8 cellular contexts compared by ENCODE assay signal in the genomic region with DNA sequence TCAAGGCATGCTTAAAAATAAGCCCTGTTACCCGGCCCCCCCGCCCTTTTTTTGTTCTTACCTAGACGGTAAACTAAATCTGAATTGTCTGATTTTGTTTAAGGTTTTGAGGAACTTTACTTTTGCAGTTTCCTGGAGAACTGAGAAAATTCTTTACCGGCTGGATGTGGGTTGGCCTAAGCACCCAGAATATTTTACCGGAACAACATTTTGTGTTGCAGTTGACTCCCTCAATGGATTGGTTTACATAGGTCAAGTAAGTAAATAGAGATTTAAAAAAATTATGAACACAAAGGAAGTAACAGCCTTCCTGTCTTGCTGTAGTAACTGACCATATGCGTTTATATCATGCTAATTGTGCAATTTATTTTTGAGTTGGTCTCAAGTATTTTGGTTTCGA. TPM values are rescaled to one million over a fixed set of nuclear protein-coding genes. Genes with fewer than 3 reads are reported as not detected.
DNase-seq lines count a peak whose midpoint lies in the region; ATAC-seq and TF ChIP-seq lines count a peak whose summit lies in the region.

No MANE protein-coding gene starts in this region.

- no peaks in the 10 kb centered on the region for H3K9me3 ChIP-seq in IMR-90 (ENCODE audit: control insufficient read depth, insufficient read depth, low read length)
- H3K9me3 ChIP-seq in mucosa of stomach (ENCODE audit: control insufficient read depth, low read length), result no peaks in the 10 kb centered on the region

- no peak overlapping the region; the same call in 1 of the 2 replicates for H3K27ac ChIP-seq in IMR-90 (ENCODE audit: insufficient read depth, low read length)

- no peak for TF ChIP-seq CTCF in IMR-90 (conservative IDR thresholded peaks at IDR 0.05; ENCODE audit: low read depth, low read length)
- no peak for TF ChIP-seq CTCF in brain (conservative IDR thresholded peaks at IDR 0.05)

- H3K4me1 Mint-ChIP-seq in brain, result peaks cover 59% of the 10 kb centered on the region

- H3K79me1 ChIP-seq in IMR-90 (ENCODE audit: low read depth in 1 of 2, low read length in 2 of 2), result peaks cover 13 to 27% of the 10 kb centered on the region in 2 experiments

- no peak overlapping the region for H2AK5ac ChIP-seq in IMR-90 (ENCODE audit: low read depth, low read length)

- H2AK9ac ChIP-seq in IMR-90 (replicated peaks; ENCODE audit: low read depth, low read length, poor library complexity), result no peak overlapping the region

- no peaks in the 10 kb centered on the region; the same call in 1 of the 2 replicates for H3K9me1 ChIP-seq in IMR-90 (ENCODE audit: insufficient read depth, low read length)

- H3K27me3 Mint-ChIP-seq in brain, result peaks cover 19% of the 10 kb centered on the region

- no peak overlapping the region for H2BK20ac ChIP-seq in IMR-90 (ENCODE audit: low read depth, low read length)

- no peak overlapping the region for H2BK15ac ChIP-seq in IMR-90 (ENCODE audit: low read depth, low read length)

- H3K23ac ChIP-seq in IMR-90 (ENCODE audit: low read depth, low read length), result 0 out of 2 replicates have a peak overlapping the region, but pooled peaks have one; percentile 20

- TF ChIP-seq POLR2A in IMR-90 (IDR thresholded peaks at IDR 0.05; ENCODE audit: low read depth, low read length), result no peak

- H3K4me2 ChIP-seq in IMR-90 (ENCODE audit: low read depth, low read length), result peak overlapping the region; percentile 95

- in situ Hi-C loops in IMR-90 (cut with MboI; ENCODE audit: low sequenced_read_pairs), result no loop called here

- peak overlapping the region; percentile 98 for H2AFZ ChIP-seq in IMR-90 (replicated peaks; ENCODE audit: low read length, poor library complexity)

- H3K36me3 ChIP-seq in IMR-90 (ENCODE audit: control insufficient read depth, insufficient read depth, low read length) (no peaks in the 10 kb centered on the region), mucosa of stomach (ENCODE audit: control insufficient read depth, insufficient read depth, low read length) (no peaks in the 10 kb centered on the region)

- no peak overlapping the region for H3K14ac ChIP-seq in IMR-90 (replicated peaks; ENCODE audit: low read depth, low read length)

- 100% methylated on average over 1 of the region's 7 CpGs; no CpG with 5 or more reads in 1 of the 2 experiments for WGBS in IMR-90 (ENCODE audit: extremely low coverage in 2 of 2, insufficient read length in 1 of 2), 2 experiments

- dilution Hi-C loops in IMR-90 (cut with HindIII; ENCODE audit: low sequenced_read_pairs, unreplicated experiment), result no loop called here

- intact Hi-C loops in IMR-90 (cut with micrococcal nuclease), result loop anchor here (5.0 to 10.0 kb wide), 3 partner anchors 376 to 643 kb away; a partner anchor contains a TSS

- H3K27me3 ChIP-seq in IMR-90 (ENCODE audit: control insufficient read depth, insufficient read depth, low read length), result no peaks in the 10 kb centered on the region
- H3K27me3 ChIP-seq in mucosa of stomach (ENCODE audit: control insufficient read depth, insufficient read depth, low read length), result no peaks in the 10 kb centered on the region

- H3K4me3 ChIP-seq in IMR-90 (ENCODE audit: insufficient read depth, low read depth, low read length), result peak overlapping the region; percentile 85
- peak overlapping the region; percentile 100 for H3K4me3 ChIP-seq in mucosa of stomach (ENCODE audit: low read length)

- DNase-seq in AML-193 (lab: John Stamatoyannopoulos, UW) (peak; percentile 41 to 55), IMR-90 (no peak), midbrain (lab: John Stamatoyannopoulos, UW) (no peak)
- DNase-seq in stimulated activated CD4-positive, alpha-beta T cell treated with anti-CD3 and anti-CD28 coated beads, Interleukin-2, amount 100 ng/mL, for 24 hours, result no peak
- no peak for DNase-seq in activated CD4-positive, alpha-beta T cell treated with anti-CD3 and anti-CD28 coated beads for 4 hours

- H3K36me3 Mint-ChIP-seq in brain, result peaks cover 25% of the 10 kb centered on the region

- H2BK5ac ChIP-seq in IMR-90 (ENCODE audit: low read depth, low read length, poor library complexity, severe bottlenecking), result no peak overlapping the region

- H3K4ac ChIP-seq in IMR-90 (ENCODE audit: low read depth, low read length), result no peak overlapping the region

- POLR2A ChIA-PET in IMR-90 (lab: Charles Lee; ENCODE audit: unreplicated experiment), result no interaction called here

- H2BK120ac ChIP-seq in IMR-90 (ENCODE audit: low read depth, low read length), result no peak overlapping the region

- no peak for ATAC-seq in IMR-90 (ENCODE audit: low read depth)
- no peak for ATAC-seq in esophagus mucosa

- BruUV-seq in IMR-90 (replicated peaks; lab: Mats Ljungman, UMichigan), result no TSS peak

- peak overlapping the region; percentile 71; the same call in 1 of the 2 replicates for H3K9ac ChIP-seq in IMR-90 (ENCODE audit: low read depth, low read length)
- H3K9ac ChIP-seq in mucosa of stomach (ENCODE audit: low read length), result peak overlapping the region; percentile 96

- H3K56ac ChIP-seq in IMR-90 (ENCODE audit: extremely low read depth, insufficient read depth, low read length), result peak overlapping the region; percentile 55; the same call in 1 of the 2 replicates

- CTCF ChIA-PET in IMR-90 (lab: Yijun Ruan, JAX), result no interaction called here

- no peak for TF ChIP-seq RAD21 in IMR-90 (IDR thresholded peaks at IDR 0.05; ENCODE audit: low read length)

- peak overlapping the region; percentile 94 to 99 (median 97) for H3K4me3 Mint-ChIP-seq in brain

- H3K4me1 ChIP-seq in IMR-90 (ENCODE audit: control insufficient read depth, insufficient read depth, low read length) (peaks cover 2% of the 10 kb centered on the region; the same call in 1 of the 2 replicates), mucosa of stomach (ENCODE audit: control insufficient read depth, insufficient read depth, low read length) (peaks cover 8% of the 10 kb centered on the region)

- no peak overlapping the region for H4K5ac ChIP-seq in IMR-90 (ENCODE audit: low read depth, low read length)

- peaks cover 0 to 8% (median 0%) of the 10 kb centered on the region in 5 experiments for H3K9me3 Mint-ChIP-seq in brain

- H4K91ac ChIP-seq in IMR-90 (ENCODE audit: insufficient read depth, low read depth, low read length), result no peak overlapping the region

- peak overlapping the region; percentile 52 to 89 for H4K8ac ChIP-seq in IMR-90 (ENCODE audit: low read depth in 2 of 2, low read length in 2 of 2)

- H4K20me1 ChIP-seq in IMR-90 (ENCODE audit: insufficient read depth, low read length), result peaks cover 4% of the 10 kb centered on the region; the same call in 1 of the 2 replicates

- H3K18ac ChIP-seq in IMR-90 (ENCODE audit: low read depth, low read length), result no peak overlapping the region

- H3K27ac Mint-ChIP-seq in brain, result peak overlapping the region; percentile 100

TF ChIP-seq in IMR-90, 13 proteins besides CTCF, POLR2A, EP300 and RAD21:
- TF ChIP-seq MAFK (IDR thresholded peaks at IDR 0.05; ENCODE audit: low read depth, low read length), result no peak
- TF ChIP-seq, protein P1, sequence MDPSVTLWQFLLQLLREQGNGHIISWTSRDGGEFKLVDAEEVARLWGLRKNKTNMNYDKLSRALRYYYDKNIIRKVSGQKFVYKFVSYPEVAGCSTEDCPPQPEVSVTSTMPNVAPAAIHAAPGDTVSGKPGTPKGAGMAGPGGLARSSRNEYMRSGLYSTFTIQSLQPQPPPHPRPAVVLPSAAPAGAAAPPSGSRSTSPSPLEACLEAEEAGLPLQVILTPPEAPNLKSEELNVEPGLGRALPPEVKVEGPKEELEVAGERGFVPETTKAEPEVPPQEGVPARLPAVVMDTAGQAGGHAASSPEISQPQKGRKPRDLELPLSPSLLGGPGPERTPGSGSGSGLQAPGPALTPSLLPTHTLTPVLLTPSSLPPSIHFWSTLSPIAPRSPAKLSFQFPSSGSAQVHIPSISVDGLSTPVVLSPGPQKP (IDR thresholded peaks at IDR 0.05; ENCODE audit: borderline replicate concordance, low read depth, low read length), result no peak
- no peak for TF ChIP-seq NFE2L2 (IDR thresholded peaks at IDR 0.05; ENCODE audit: low read depth, low read length)
- TF ChIP-seq MXI1 (IDR thresholded peaks at IDR 0.05; ENCODE audit: borderline replicate concordance, low read depth, low read length), result no peak
- no peak for TF ChIP-seq RCOR1 (IDR thresholded peaks at IDR 0.05; ENCODE audit: insufficient replicate concordance, low read length)
- TF ChIP-seq, protein P2, sequence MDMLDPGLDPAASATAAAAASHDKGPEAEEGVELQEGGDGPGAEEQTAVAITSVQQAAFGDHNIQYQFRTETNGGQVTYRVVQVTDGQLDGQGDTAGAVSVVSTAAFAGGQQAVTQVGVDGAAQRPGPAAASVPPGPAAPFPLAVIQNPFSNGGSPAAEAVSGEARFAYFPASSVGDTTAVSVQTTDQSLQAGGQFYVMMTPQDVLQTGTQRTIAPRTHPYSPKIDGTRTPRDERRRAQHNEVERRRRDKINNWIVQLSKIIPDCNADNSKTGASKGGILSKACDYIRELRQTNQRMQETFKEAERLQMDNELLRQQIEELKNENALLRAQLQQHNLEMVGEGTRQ (IDR thresholded peaks at IDR 0.05; ENCODE audit: low read depth, low read length), result no peak
- TF ChIP-seq MAZ (IDR thresholded peaks at IDR 0.05; ENCODE audit: borderline replicate concordance, low read depth, low read length), result no peak
- TF ChIP-seq BHLHE40 (IDR thresholded peaks at IDR 0.05; ENCODE audit: low read depth, low read length), result no peak
TF ChIP-seq in IMR-90: peak in this region for 0.

RNA-seq across cellular contexts. Expression of a gene that starts 0.8 kb away (rescaled TPM):
- 3.0 and 5.6 TPM in 2 replicates for total RNA-seq in IMR-90 (2012; rRNA removed)
- 3.0 and 4.2 TPM in 2 replicates for polyA plus RNA-seq in IMR-90 (2012; rRNA removed)
- 0.59 and 0.94 TPM in 2 replicates for polyA plus RNA-seq in IMR-90 (2012; cell fraction: cytosol; rRNA removed)
- 3.4 and 19.7 TPM in 2 replicates for polyA plus RNA-seq in IMR-90 (2012; cell fraction: nucleus; rRNA removed; ENCODE audit: low replicate concordance)
- 4.3 TPM for polyA plus RNA-seq in brain (ENCODE audit: insufficient read depth, low read depth, low replicate concordance)
- 7.6 TPM for total RNA-seq in esophagus mucosa

RNA-seq across cellular contexts. Expression of a gene that starts 1.1 kb away (rescaled TPM):
- total RNA-seq in IMR-90 (2012; rRNA removed) (2.0 and 4.2 TPM in 2 replicates), esophagus mucosa (19.6 TPM)
- polyA plus RNA-seq in IMR-90 (2012; rRNA removed) (13.2 and 13.4 TPM in 2 replicates), brain (ENCODE audit: insufficient read depth, low read depth, low replicate concordance) (22.8 TPM)
- polyA plus RNA-seq in IMR-90 (2012; cell fraction: cytosol; rRNA removed), result 2.8 and 6.3 TPM in 2 replicates
- polyA plus RNA-seq in IMR-90 (2012; cell fraction: nucleus; rRNA removed; ENCODE audit: low replicate concordance), result 15.3 and 37.1 TPM in 2 replicates

RNA-seq across cellular contexts. Expression of a gene that starts 48.4 kb away (rescaled TPM):
- total RNA-seq in IMR-90 (2012; rRNA removed), result not detected in 2 replicates
- not detected in 2 replicates for polyA plus RNA-seq in IMR-90 (2012; rRNA removed)
- polyA plus RNA-seq in IMR-90 (2012; cell fraction: cytosol; rRNA removed), result not detected in 2 replicates
- not detected in 2 replicates for polyA plus RNA-seq in IMR-90 (2012; cell fraction: nucleus; rRNA removed; ENCODE audit: low replicate concordance)
- not detected for polyA plus RNA-seq in brain (ENCODE audit: insufficient read depth, low read depth, low replicate concordance)
- total RNA-seq in esophagus mucosa, result not detected

Comparison
In these comparisons a context has a peak if more than half of its experiments do, and no peak if none do; other contexts are left out.
1. DNase-seq: peak in AML-193 (2 of 2); none in IMR-90 (single experiment), stimulated activated CD4-positive, alpha-beta T cell treated with anti-CD3 and anti-CD28 coated beads, Interleukin-2, amount 100 ng/mL, for 24 hours (0 of 2), midbrain (single experiment) and activated CD4-positive, alpha-beta T cell treated with anti-CD3 and anti-CD28 coated beads for 4 hours (0 of 2).